ENCODE assay signal across 20 cellular contexts in the genomic region with DNA sequence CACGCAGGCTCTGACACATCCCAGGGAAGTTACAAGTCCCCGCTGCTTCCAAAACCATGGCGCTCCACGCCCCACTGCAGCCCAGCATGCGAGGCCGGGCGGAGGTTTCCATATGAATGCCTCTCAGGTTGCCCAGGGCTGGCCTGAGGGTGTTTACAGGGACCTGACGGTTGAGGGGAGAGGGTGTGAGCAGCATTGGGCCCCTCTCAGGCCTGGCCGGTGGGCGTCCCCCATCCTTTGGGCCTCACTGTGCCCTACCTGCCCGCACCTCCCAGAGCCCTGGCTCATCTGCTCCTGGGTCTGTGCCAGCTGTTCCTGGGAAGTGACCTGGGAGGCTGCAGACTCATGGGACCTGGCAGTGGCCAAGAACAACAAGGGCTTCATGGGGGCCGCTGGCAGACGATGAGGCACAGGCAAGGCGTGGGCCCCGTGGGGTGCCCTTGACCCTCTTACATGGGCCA.
A peak's percentile ranks its signal among the peaks of the same experiment; 100 is the strongest.
DNase-seq lines count a peak whose midpoint lies in the region; ATAC-seq, FAIRE-seq and TF ChIP-seq lines count a peak whose summit lies in the region.
"Had no signal": no experiment of that assay in that cellular context is flagged by ENCODE, and none has a peak within 500 bp of the region (broad histone marks: within the 10 kb centered on the region; RNA-seq: fewer than 3 reads in every experiment).

No MANE protein-coding gene starts in this region.

- H3K4me3 ChIP-seq in HUES48 (ENCODE audit: low read depth, low read length): no peak overlapping the region
- H3K4me3 ChIP-seq in H1 (ENCODE audit: extremely low read depth in 1 of 4, insufficient read depth in 2 of 4, low read depth in 3 of 4, low read length in 4 of 4): no peak overlapping the region
- H3K4me3 ChIP-seq in colonic mucosa: no peak overlapping the region

- TF ChIP-seq POLR2A in H1 (IDR thresholded peaks at IDR 0.05; ENCODE audit: control extremely low read depth in 1 of 2, low read depth in 2 of 2, low read length in 2 of 2): no peak

- H3K9me3 ChIP-seq in HUES48 (ENCODE audit: control insufficient read depth, insufficient read depth, low read length): no peaks in the 10 kb centered on the region
- peaks cover 2 to 3% of the 10 kb centered on the region in 2 experiments; a peak in 1 of 4 replicates for H3K9me3 ChIP-seq in H1 (ENCODE audit: insufficient read depth in 2 of 2, low read depth in 1 of 2, low read length in 1 of 2)
- no peaks in the 10 kb centered on the region for H3K9me3 ChIP-seq in colonic mucosa
- H3K9me3 ChIP-seq: SK-N-SH had no signal

- H4K8ac ChIP-seq in H1 (ENCODE audit: extremely low read depth, insufficient read depth, low read length): no peak overlapping the region

- H3K36me3 ChIP-seq in HUES48 (ENCODE audit: control insufficient read depth, insufficient read depth, low read length) (no peaks in the 10 kb centered on the region), H1 (ENCODE audit: control insufficient read depth in 2 of 4, insufficient read depth in 4 of 4, low read length in 3 of 4) (no peaks in the 10 kb centered on the region), colonic mucosa (no peaks in the 10 kb centered on the region)

- no peak overlapping the region for H4K91ac ChIP-seq in H1 (replicated peaks; ENCODE audit: insufficient read length, low read length)

- no peak overlapping the region for H2BK15ac ChIP-seq in H1 (ENCODE audit: low read length)

- no peaks in the 10 kb centered on the region for H3K27me3 ChIP-seq in HUES48 (ENCODE audit: control insufficient read depth, insufficient read depth, low read length)
- H3K27me3 ChIP-seq in H1 (replicated peaks in 1 of 4; ENCODE audit: control insufficient read depth in 3 of 4, extremely low read depth in 1 of 4, insufficient read depth in 3 of 4, low read length in 3 of 4): no peaks in the 10 kb centered on the region
- no peaks in the 10 kb centered on the region for H3K27me3 ChIP-seq in colonic mucosa

- H2AFZ ChIP-seq in H1 (ENCODE audit: low read length): 0 out of 2 replicates have a peak overlapping the region, but pooled peaks have one; percentile 36

- POLR2A ChIA-PET in H1 (lab: Charles Lee; ENCODE audit: partially characterized antibody): no interaction called here

- no peak for TF ChIP-seq RAD21 in H1 (IDR thresholded peaks at IDR 0.05 in 1 of 2, conservative IDR thresholded peaks at IDR 0.05 in 1 of 2; ENCODE audit: low read depth in 2 of 2, low read length in 2 of 2)

- CTCF ChIA-PET in H1 (lab: Charles Lee; ENCODE audit: partially characterized antibody): no interaction called here

- WGBS in H1 (ENCODE audit: extremely low coverage in 1 of 2, insufficient coverage in 1 of 2, insufficient read length in 1 of 2, insufficient replicate concordance in 2 of 2, low coverage in 1 of 2, low lambda C conversion rate in 2 of 2, missing lambda C conversion rate in 1 of 2), 2 experiments: 78% methylated on average over 15 of the region's 15 CpGs; no CpG with 5 or more reads in 1 of the 2 experiments

- H3K27ac ChIP-seq in HUES48 (ENCODE audit: low read depth, low read length) (peak overlapping the region; percentile 10), H1 (ENCODE audit: low read depth, low read length) (no peak overlapping the region), colonic mucosa (no peak overlapping the region)

- H2BK5ac ChIP-seq in H1 (ENCODE audit: low read depth, low read length): no peak overlapping the region

- H2BK20ac ChIP-seq in H1 (ENCODE audit: low read length): no peak overlapping the region

- TF ChIP-seq EP300 in H1 (IDR thresholded peaks at IDR 0.05; ENCODE audit: borderline replicate concordance in 1 of 2, low read depth in 2 of 2, low read length in 2 of 2): no peak

- FAIRE-seq in H1 (lab: Jason Lieb, UNC): no peak
- FAIRE-seq: GM19239, HTR-8/SVneo had no signal

- H2BK120ac ChIP-seq in H1 (replicated peaks; ENCODE audit: low read depth, low read length): no peak overlapping the region

- no peak overlapping the region for H3K23ac ChIP-seq in H1 (ENCODE audit: insufficient read length)

- no peak overlapping the region for H3K14ac ChIP-seq in H1 (ENCODE audit: insufficient read length)

- H4K20me1 ChIP-seq in H1 (replicated peaks in 1 of 2; ENCODE audit: control insufficient read depth in 1 of 2, insufficient read depth in 2 of 2, low read length in 2 of 2): no peaks in the 10 kb centered on the region

- H3K4me1 ChIP-seq in HUES48 (ENCODE audit: control insufficient read depth, insufficient read depth, low read length) (peaks cover 4% of the 10 kb centered on the region; the same call in 1 of the 2 replicates), H1 (replicated peaks in 1 of 4; ENCODE audit: control insufficient read depth in 3 of 4, insufficient read depth in 4 of 4, low read length in 3 of 4) (peaks cover 0 to 9% (median under 1%) of the 10 kb centered on the region in 4 experiments; a peak in 3 of 7 replicates), colonic mucosa (no peaks in the 10 kb centered on the region)

- DNase-seq in Daoy (ENCODE audit: low read depth) (peak; percentile 46), H1 (ENCODE audit: low read depth in 1 of 2, low spot score in 2 of 2) (no peak), smooth muscle cell of the brain vasculature (ENCODE audit: low read depth, low spot score) (peak; percentile 69), mucosa of gallbladder (ENCODE audit: low spot score) (no peak), dermis blood vessel endothelial cell (no peak), colonic mucosa (no peak)
- DNase-seq: EL; NCI-H1092; NCI-H1436; NCI-H187 treated with DMSO at 0.1 percent for 48 hours; NCI-H510A; NK-92 treated with Interleukin-12 subunit alpha and Interleukin-12 subunit beta, amount 100 ng/mL, for 24 hours; SIG-M5; SK-N-SH had no signal

- no peak for ATAC-seq in GM21526 (IDR thresholded peaks at IDR 0.05; ENCODE audit: low FRiP score, unreplicated experiment)
- ATAC-seq: HCT116, Panc1 had no signal

- H2BK12ac ChIP-seq in H1 (ENCODE audit: low read depth, low read length): peak overlapping the region; percentile 64; the same call in 1 of the 2 replicates

- no peak overlapping the region for H3K4ac ChIP-seq in H1 (replicated peaks; ENCODE audit: insufficient read length, low read depth, low read length)

- H2AK5ac ChIP-seq in H1 (ENCODE audit: low read depth, low read length): no peak overlapping the region

- H3K79me1 ChIP-seq in H1 (ENCODE audit: low read depth, low read length): no peaks in the 10 kb centered on the region

- no peak overlapping the region for H3K56ac ChIP-seq in H1 (replicated peaks; ENCODE audit: insufficient read length, low read depth, low read length)

- H4K5ac ChIP-seq in H1 (ENCODE audit: insufficient read length, low read depth, low read length): no peak overlapping the region

- H3K4me2 ChIP-seq in H1 (ENCODE audit: insufficient read depth in 1 of 2, low read depth in 2 of 2, low read length in 2 of 2): no peak overlapping the region; a peak in 1 of 4 replicates
- H3K4me2 ChIP-seq: SK-N-SH had no signal

- intact Hi-C loops in colonic mucosa (cut with DNase I): no loop called here

- peak overlapping the region; percentile 27; the same call in 1 of the 2 replicates for H3K18ac ChIP-seq in H1 (ENCODE audit: extremely low read depth, low read length)

- no peak overlapping the region for H3K9ac ChIP-seq in HUES48 (ENCODE audit: low read depth, low read length)
- no peak overlapping the region for H3K9ac ChIP-seq in H1 (replicated peaks in 1 of 4; ENCODE audit: extremely low read depth in 1 of 4, low read depth in 3 of 4, low read length in 3 of 4)
- H3K9ac ChIP-seq in colonic mucosa (ENCODE audit: low read depth in 2 of 2, low read length in 2 of 2): no peak overlapping the region
- H3K9ac ChIP-seq: SK-N-SH had no signal

- no peaks in the 10 kb centered on the region for H3K79me2 ChIP-seq in H1 (ENCODE audit: control insufficient read depth in 1 of 2, insufficient read depth in 2 of 2, low read length in 2 of 2)

- no peaks in the 10 kb centered on the region for H3K23me2 ChIP-seq in H1 (ENCODE audit: low read depth, low read length)

- no peak for TF ChIP-seq CTCF in H1 (IDR thresholded peaks at IDR 0.05; ENCODE audit: control extremely low read depth in 1 of 3, insufficient read depth in 1 of 3, low read depth in 1 of 3, low read length in 3 of 3)
- no peak for TF ChIP-seq CTCF in colonic mucosa (IDR thresholded peaks at IDR 0.05)

TF ChIP-seq in H1, 55 proteins besides CTCF, POLR2A, EP300 and RAD21:
- no peak for TF ChIP-seq CHD2 (IDR thresholded peaks at IDR 0.05; ENCODE audit: low read length)
- TF ChIP-seq, protein P1, sequence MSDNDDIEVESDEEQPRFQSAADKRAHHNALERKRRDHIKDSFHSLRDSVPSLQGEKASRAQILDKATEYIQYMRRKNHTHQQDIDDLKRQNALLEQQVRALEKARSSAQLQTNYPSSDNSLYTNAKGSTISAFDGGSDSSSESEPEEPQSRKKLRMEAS (IDR thresholded peaks at IDR 0.05): peak; percentile 37; the same call in 1 of the 2 replicates

Comparison
In these comparisons a context has a peak if more than half of its experiments do, and no peak if none do; other contexts are left out.
1. DNase-seq: peak in Daoy (single experiment) and smooth muscle cell of the brain vasculature (single experiment); none in H1 (0 of 2), mucosa of gallbladder (single experiment), dermis blood vessel endothelial cell (single experiment) and colonic mucosa (single experiment).